Comparison of ENCODE assay signal across 25 cellular contexts in genomic region chr10:111100198-111100597, GRCh38. TPM values are rescaled to one million over a fixed set of nuclear protein-coding genes. Genes with fewer than 3 reads are reported as not detected.
"Had no signal": no experiment of that assay in that cellular context is flagged by ENCODE, and none has a peak within 500 bp of the region (broad histone marks: within the 10 kb centered on the region; RNA-seq: fewer than 3 reads in every experiment).

No MANE protein-coding gene starts in this region.

- H3K4me3 ChIP-seq: lung, prostate gland, right atrium auricular region, skin epidermis, thoracic aorta, tibial nerve, vagina had no signal

- DNase-seq: cortex of kidney; effector memory CD8-positive, alpha-beta T cell; hypothalamus; immature natural killer cell; islet precursor cell; kidney glomerular epithelial cell; naive thymus-derived CD8-positive, alpha-beta T cell; nephron progenitor cell; nucleus accumbens; stimulated activated CD4-positive, alpha-beta T cell treated with anti-CD3 and anti-CD28 coated beads, Interleukin-15, amount 100 ng/mL, for 24 hours; stimulated activated CD4-positive, alpha-beta T cell treated with anti-CD3 and anti-CD28 coated beads, Interleukin-2, amount 100 ng/mL, for 48 hours; stimulated activated naive B cell treated with anti-CD40 and anti-IgM and Interleukin-4, amounts not matched to agents 10 μg/mL and 1 μg/mL and 100 μg/mL, for 72 hours had no signal

- H3K27me3 ChIP-seq: right atrium auricular region, tibial nerve, vagina had no signal

- H3K4me1 Mint-ChIP-seq: immature natural killer cell; memory B cell; mesothelial cell of epicardium; naive thymus-derived CD8-positive, alpha-beta T cell; nephron progenitor cell; stimulated activated naive B cell treated with anti-CD40 and anti-IgM and Interleukin-4, amounts not matched to agents 10 μg/mL and 1 μg/mL and 100 μg/mL, for 72 hours had no signal

- H3K4me1 ChIP-seq: prostate gland, right atrium auricular region, tibial nerve, vagina had no signal

- H3K36me3 Mint-ChIP-seq: immature natural killer cell; memory B cell; mesothelial cell of epicardium; naive thymus-derived CD8-positive, alpha-beta T cell; stimulated activated naive B cell treated with anti-CD40 and anti-IgM and Interleukin-4, amounts not matched to agents 10 μg/mL and 1 μg/mL and 100 μg/mL, for 72 hours had no signal

- H3K27ac ChIP-seq: prostate gland, right atrium auricular region, skin epidermis, thoracic aorta, tibial nerve, vagina had no signal

- ATAC-seq: effector memory CD8-positive, alpha-beta T cell; naive thymus-derived CD8-positive, alpha-beta T cell; sciatic nerve; stimulated activated naive B cell treated with anti-CD40 and anti-IgM and Interleukin-4, amounts not matched to agents 10 μg/mL and 1 μg/mL and 100 μg/mL, for 72 hours had no signal

- H3K27ac Mint-ChIP-seq: effector memory CD8-positive, alpha-beta T cell; immature natural killer cell; memory B cell; mesothelial cell of epicardium; naive thymus-derived CD8-positive, alpha-beta T cell; nephron progenitor cell; stimulated activated naive B cell treated with anti-CD40 and anti-IgM and Interleukin-4, amounts not matched to agents 10 μg/mL and 1 μg/mL and 100 μg/mL, for 72 hours; stimulated activated naive CD8-positive, alpha-beta T cell treated with anti-CD3 and anti-CD28 coated beads, Interleukin-15, Interleukin-2, amounts not matched to agents 100 ng/mL and 50 ng/mL, for 24 hours had no signal

- H3K4me3 Mint-ChIP-seq: effector memory CD8-positive, alpha-beta T cell; immature natural killer cell; memory B cell; mesothelial cell of epicardium; naive thymus-derived CD8-positive, alpha-beta T cell; nephron progenitor cell; stimulated activated naive B cell treated with anti-CD40 and anti-IgM and Interleukin-4, amounts not matched to agents 10 μg/mL and 1 μg/mL and 100 μg/mL, for 72 hours; stimulated activated naive CD8-positive, alpha-beta T cell treated with anti-CD3 and anti-CD28 coated beads, Interleukin-15, Interleukin-2, amounts not matched to agents 100 ng/mL and 50 ng/mL, for 24 hours had no signal

- H3K9me3 ChIP-seq: prostate gland, right atrium auricular region, thoracic aorta, tibial nerve, vagina had no signal

- H3K9me3 Mint-ChIP-seq: effector memory CD8-positive, alpha-beta T cell; immature natural killer cell; mesothelial cell of epicardium; naive thymus-derived CD8-positive, alpha-beta T cell; nephron progenitor cell; stimulated activated naive CD8-positive, alpha-beta T cell treated with anti-CD3 and anti-CD28 coated beads, Interleukin-15, Interleukin-2, amounts not matched to agents 100 ng/mL and 50 ng/mL, for 24 hours had no signal

- H3K36me3 ChIP-seq: prostate gland, right atrium auricular region, thoracic aorta, tibial nerve, vagina had no signal

RNA-seq across cellular contexts. Expression of gene ADRA2A, which starts 23.4 kb away (rescaled TPM):
- total RNA-seq: dermis microvascular lymphatic vessel endothelial cell; naive thymus-derived CD8-positive, alpha-beta T cell; osteocyte had no signal
- polyA plus RNA-seq: immature natural killer cell; naive thymus-derived CD8-positive, alpha-beta T cell had no signal
